8 cellular contexts compared by ENCODE assay signal in the genomic region with DNA sequence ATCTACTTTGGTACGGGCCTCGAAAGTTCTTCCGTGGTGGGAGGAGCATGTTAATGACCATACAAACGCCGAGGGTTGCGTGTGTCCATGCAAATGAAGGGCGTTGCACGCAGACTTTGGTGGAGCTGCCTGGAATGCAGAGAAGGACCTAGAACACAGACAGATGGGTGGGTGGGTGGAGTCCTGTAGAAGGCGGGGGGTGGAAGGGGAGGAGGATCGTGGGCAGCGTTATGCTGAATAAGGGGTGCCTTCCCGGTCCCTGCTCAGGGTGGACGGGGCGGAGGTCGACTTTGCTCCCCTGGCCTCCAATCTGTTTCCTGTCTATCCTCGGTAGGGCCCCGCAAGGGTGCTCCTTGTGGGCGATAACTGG. TPM values are rescaled to one million over a fixed set of nuclear protein-coding genes. Genes with fewer than 3 reads are reported as not detected.
DNase-seq lines count a peak whose midpoint lies in the region; ATAC-seq and TF ChIP-seq lines count a peak whose summit lies in the region.

No MANE protein-coding gene starts in this region.

- peaks cover 33% of the 10 kb centered on the region for H3K4me1 Mint-ChIP-seq in activated naive CD4-positive, alpha-beta T cell treated with anti-CD3 and anti-CD28 coated beads for 36 hours (ENCODE audit: low read depth)

- peaks cover 0 to 18% (median 0%) of the 10 kb centered on the region in 3 donors for H3K36me3 ChIP-seq in tibial nerve

- WGBS in tibial nerve, 2 donors, result 16 to 22% methylated on average over 15 to 18 of the region's 18 CpGs

- H3K27me3 ChIP-seq in tibial nerve, result peaks cover 2 to 51% of the 10 kb centered on the region in 2 donors

- no peaks in the 10 kb centered on the region for H3K9me3 ChIP-seq in tibial nerve

- H3K27ac Mint-ChIP-seq in activated naive CD4-positive, alpha-beta T cell treated with anti-CD3 and anti-CD28 coated beads for 36 hours, result no peak overlapping the region

- no peak for TF ChIP-seq EP300 in tibial nerve (IDR thresholded peaks at IDR 0.05)

- H3K4me3 ChIP-seq in iPS-11a (ENCODE audit: low read depth, low read length), result peak overlapping the region; percentile 85
- peak overlapping the region; percentile 44 to 84 (median 52) for H3K4me3 ChIP-seq in tibial nerve

- no peak for ATAC-seq in GM21526 (IDR thresholded peaks at IDR 0.05; ENCODE audit: low FRiP score, unreplicated experiment)

- TF ChIP-seq POLR2A in Raji (IDR thresholded peaks at IDR 0.05; ENCODE audit: insufficient read depth, low read depth, low read length), result peak; percentile 23; the same call in 1 of the 2 replicates
- TF ChIP-seq POLR2A in tibial nerve (IDR thresholded peaks at IDR 0.05), result no peak

- no peak for TF ChIP-seq CTCF in tibial nerve (IDR thresholded peaks at IDR 0.05)

- CTCF ChIA-PET in activated naive CD4-positive, alpha-beta T cell treated with anti-CD3 and anti-CD28 coated beads for 36 hours (lab: Charles Lee), result no interaction called here

- H3K4me3 Mint-ChIP-seq in activated naive CD4-positive, alpha-beta T cell treated with anti-CD3 and anti-CD28 coated beads for 36 hours, result peak overlapping the region; percentile 65

- H3K9me3 Mint-ChIP-seq in activated naive CD4-positive, alpha-beta T cell treated with anti-CD3 and anti-CD28 coated beads for 36 hours, result no peaks in the 10 kb centered on the region

- DNase-seq in activated naive CD4-positive, alpha-beta T cell treated with anti-CD3 and anti-CD28 coated beads for 36 hours, result no peak
- no peak for DNase-seq in activated naive CD4-positive, alpha-beta T cell treated with anti-CD3 and anti-CD28 coated beads, Interleukin-2, amount 50 U/mL, for 16 hours
- DNase-seq in tibial nerve (ENCODE audit: low spot score in 2 of 2) (no peak), NCI-H146 treated with DMSO at 0.1 percent for 48 hours (lab: John Stamatoyannopoulos, UW; ENCODE audit: unreplicated experiment) (no peak), dermis blood vessel endothelial cell (no peak)

- H3K27ac ChIP-seq in tibial nerve, result no peak overlapping the region

- H3K27me3 Mint-ChIP-seq in activated naive CD4-positive, alpha-beta T cell treated with anti-CD3 and anti-CD28 coated beads for 36 hours (ENCODE audit: low read depth), result peaks cover 34% of the 10 kb centered on the region

- intact Hi-C loops in activated naive CD4-positive, alpha-beta T cell treated with anti-CD3 and anti-CD28 coated beads for 36 hours (cut with micrococcal nuclease), result no loop called here

- H3K4me1 ChIP-seq in tibial nerve, result peaks cover 0 to 74% (median 35%) of the 10 kb centered on the region in 4 donors

- peaks cover 18% of the 10 kb centered on the region for H3K36me3 Mint-ChIP-seq in activated naive CD4-positive, alpha-beta T cell treated with anti-CD3 and anti-CD28 coated beads for 36 hours (ENCODE audit: low read depth)

RNA-seq across cellular contexts. Expression of a gene that starts 0.8 kb away (rescaled TPM):
- total RNA-seq in activated naive CD4-positive, alpha-beta T cell treated with anti-CD3 and anti-CD28 coated beads for 36 hours, result 10 to 100 TPM; 25.8 to 28.2 TPM
- 10 to 100 TPM in 1 of 4 donors, 1 to 10 TPM in 3; 5.1 to 15.0 (median 7.9) TPM for total RNA-seq in tibial nerve
- 9.4 and 12.8 TPM in 2 replicates for total RNA-seq in dermis blood vessel endothelial cell

RNA-seq across cellular contexts. Expression of a gene that starts 4.3 kb away (rescaled TPM):
- total RNA-seq in activated naive CD4-positive, alpha-beta T cell treated with anti-CD3 and anti-CD28 coated beads for 36 hours, result not detected
- total RNA-seq in tibial nerve (not detected), dermis blood vessel endothelial cell (not detected in 2 replicates)

RNA-seq across cellular contexts. Expression of a gene that starts 11.9 kb away (rescaled TPM):
- total RNA-seq in activated naive CD4-positive, alpha-beta T cell treated with anti-CD3 and anti-CD28 coated beads for 36 hours, result 100 to 1,000 TPM; 128 to 136 TPM
- total RNA-seq in tibial nerve, result 1 to 10 TPM in 2 of 4 donors, under 1 TPM in 2; 0.60 to 1.6 (median 1.1) TPM
- total RNA-seq in dermis blood vessel endothelial cell, result 4.4 and 10.6 TPM in 2 replicates

RNA-seq across cellular contexts. Expression of a gene that starts 44.4 kb away (rescaled TPM):
- not detected for total RNA-seq in activated naive CD4-positive, alpha-beta T cell treated with anti-CD3 and anti-CD28 coated beads for 36 hours
- total RNA-seq in tibial nerve (under 1 TPM in 1 of 4 donors, not detected in 3; 0.30 TPM), dermis blood vessel endothelial cell (not detected in 2 replicates)

RNA-seq across cellular contexts. Expression of a gene that starts 49.6 kb away (rescaled TPM):
- not detected for total RNA-seq in activated naive CD4-positive, alpha-beta T cell treated with anti-CD3 and anti-CD28 coated beads for 36 hours
- total RNA-seq in tibial nerve (not detected), dermis blood vessel endothelial cell (not detected in 2 replicates)

Comparison
In these comparisons a context has a peak if more than half of its experiments do, and no peak if none do; other contexts are left out.
1. RNA of a gene that starts 11.9 kb away (total RNA-seq): 128 to 136 TPM in activated naive CD4-positive, alpha-beta T cell treated with anti-CD3 and anti-CD28 coated beads for 36 hours; 4.4 to 10.6 TPM in dermis blood vessel endothelial cell and 0.60 to 1.6 TPM in tibial nerve; every median in the first group is over 10 times any median in the second.